ENCODE assay signal across 17 cellular contexts in genomic region chr9:94370266-94370665, GRCh38. TPM values are rescaled to one million over a fixed set of nuclear protein-coding genes. Genes with fewer than 3 reads are reported as not detected.
"Had no signal": no experiment of that assay in that cellular context is flagged by ENCODE, and none has a peak within 500 bp of the region (broad histone marks: within the 10 kb centered on the region; RNA-seq: fewer than 3 reads in every experiment).

No MANE protein-coding gene starts in this region.

RNA-seq across cellular contexts. Expression of gene NUTM2F, which starts 41.8 kb away (rescaled TPM):
- total RNA-seq: activated naive CD4-positive, alpha-beta T cell treated with anti-CD3 and anti-CD28 coated beads for 36 hours; activated naive CD4-positive, alpha-beta T cell treated with anti-CD3 and anti-CD28 coated beads, Interleukin-2, amount 50 U/mL, for 72 hours; activated naive CD8-positive, alpha-beta T cell treated with anti-CD3 and anti-CD28 coated beads for 36 hours; activated naive CD8-positive, alpha-beta T cell treated with anti-CD3 and anti-CD28 coated beads, Interleukin-2, amount 10 ng/mL, durations not matched to agents 7 days and 5 days; activated T-cell treated with anti-CD3 and anti-CD28 coated beads, Interleukin-2, amount 50 U/mL, for 4 hours; activated T-cell treated with anti-CD3 and anti-CD28 coated beads, Interleukin-2, amount 50 U/mL, for 72 hours; activated T-helper 1 cell treated with anti-CD3 and anti-CD28 coated beads, Interleukin-12 subunit alpha, Interleukin-12 subunit beta, Interleukin-2, Interleukin-4 antibody, amounts not matched to agents 30 ng/mL and 10 ng/mL and 1 ng/mL, durations not matched to agents 14 hours and 24 hours and 36 hours; activated T-helper 17 cell treated with anti-CD3 and anti-CD28 coated beads, Interleukin-2, amount 50 U/mL, for 72 hours; activated T-helper 2 cell treated with anti-CD3 and anti-CD28 coated beads, Interferon-gamma antibody, Interleukin-2, Interleukin-4, amounts not matched to agents 10 μg/mL and 5 μg/mL and 100 μg/mL, durations not matched to agents 14 hours and 24 hours and 36 hours; adrenal gland; aorta; ascending aorta; astrocyte; breast epithelium; bronchial epithelial cell; cardiac septum; cerebellum had no signal
